In genomic region chr5:25489834-25490538, GRCh38 we compare ENCODE assay signal across 18 cellular contexts.
DNase-seq lines count a peak whose midpoint lies in the region; ATAC-seq and TF ChIP-seq lines count a peak whose summit lies in the region.
"Had no signal": no experiment of that assay in that cellular context is flagged by ENCODE, and none has a peak within 500 bp of the region (broad histone marks: within the 10 kb centered on the region; RNA-seq: fewer than 3 reads in every experiment).

No MANE protein-coding gene starts in this region.

- H3K4me1 ChIP-seq in RWPE2 (ENCODE audit: insufficient read depth, poor library complexity, severe bottlenecking): peaks cover 18% of the 10 kb centered on the region
- no peaks in the 10 kb centered on the region for H3K4me1 ChIP-seq in MM.1S (ENCODE audit: low read length)
- H3K4me1 ChIP-seq: uterus had no signal

- H3K4me2 ChIP-seq in MM.1S (ENCODE audit: low read depth, low read length): no peak overlapping the region

- no peak overlapping the region for H3K9ac ChIP-seq in MM.1S (ENCODE audit: low read length)

- no peaks in the 10 kb centered on the region for H3K79me2 ChIP-seq in MM.1S (ENCODE audit: low read length)

- no peak for TF ChIP-seq CTCF in RWPE2 (IDR thresholded peaks at IDR 0.05; ENCODE audit: poor library complexity, severe bottlenecking)
- TF ChIP-seq CTCF in MM.1S (IDR thresholded peaks at IDR 0.05; ENCODE audit: low read length): no peak

- H3K9me3 ChIP-seq in RWPE2 (ENCODE audit: severe bottlenecking): no peaks in the 10 kb centered on the region
- no peaks in the 10 kb centered on the region for H3K9me3 ChIP-seq in MM.1S (replicated peaks; ENCODE audit: insufficient read depth, low read length)

- H3K27ac ChIP-seq in RWPE2 (ENCODE audit: poor library complexity, severe bottlenecking): peak overlapping the region; percentile 46
- H3K27ac ChIP-seq in MM.1S (ENCODE audit: low read length): no peak overlapping the region
- H3K27ac ChIP-seq: uterus had no signal

- no peak overlapping the region for H2AFZ ChIP-seq in MM.1S (ENCODE audit: low read length)

- H3F3A ChIP-seq in MM.1S (ENCODE audit: insufficient read depth, low read length): no peaks in the 10 kb centered on the region

- H3K36me3 ChIP-seq in RWPE2 (ENCODE audit: low read depth): no peaks in the 10 kb centered on the region
- H3K36me3 ChIP-seq in MM.1S (replicated peaks; ENCODE audit: insufficient read depth, low read length): no peaks in the 10 kb centered on the region
- H3K36me3 ChIP-seq: uterus had no signal

- DNase-seq in A172 (ENCODE audit: low spot score): peak; percentile 72
- DNase-seq in LHCN-M2 (ENCODE audit: low read depth): peak; percentile 66
- DNase-seq in RWPE2 (ENCODE audit: low spot score): no peak
- peak; percentile 58 for DNase-seq in glomerular visceral epithelial cell (ENCODE audit: extremely low spot score)
- no peak for DNase-seq in MM.1S
- DNase-seq in GF-D8 (lab: John Stamatoyannopoulos, UW): no peak
- DNase-seq: activated B cell treated with CpG ODN at 0.5 μM for 24 hours; CD4-positive, CD25-positive, alpha-beta regulatory T cell; Kasumi-1; NCI-H187; NCI-H446; stimulated activated naive CD8-positive, alpha-beta T cell treated with anti-CD3 and anti-CD28 coated beads, Interleukin-15, amount 100 ng/mL, for 72 hours; T-helper 1 cell; uterus had no signal

- ATAC-seq in RWPE2 (ENCODE audit: low read depth): peak; percentile 91
- no peak for ATAC-seq in GM21360 (IDR thresholded peaks at IDR 0.05; ENCODE audit: unreplicated experiment)
- no peak for ATAC-seq in HG02938 (IDR thresholded peaks at IDR 0.05; ENCODE audit: unreplicated experiment)
- ATAC-seq: esophagus mucosa; Panc1; stimulated activated naive CD8-positive, alpha-beta T cell treated with anti-CD3 and anti-CD28 coated beads, Interleukin-15, amount 100 ng/mL, for 72 hours had no signal

- H3K9me2 ChIP-seq in MM.1S (replicated peaks; ENCODE audit: insufficient read depth, low read length): no peaks in the 10 kb centered on the region

- H3K4me3 ChIP-seq in RWPE2 (ENCODE audit: severe bottlenecking): no peak overlapping the region
- H3K4me3 ChIP-seq in MM.1S (ENCODE audit: low read length): no peak overlapping the region
- H3K4me3 ChIP-seq: uterus had no signal

- H4K20me1 ChIP-seq in MM.1S (ENCODE audit: insufficient read depth, low read length): no peaks in the 10 kb centered on the region

- H3K27me3 ChIP-seq in RWPE2 (ENCODE audit: insufficient read depth, poor library complexity, severe bottlenecking): no peaks in the 10 kb centered on the region
- H3K27me3 ChIP-seq in MM.1S (replicated peaks; ENCODE audit: insufficient read depth, low read length): no peaks in the 10 kb centered on the region
- H3K27me3 ChIP-seq: uterus had no signal

Comparison
In these comparisons a context has a peak if more than half of its experiments do, and no peak if none do; other contexts are left out.
1. DNase-seq: peak in A172 (single experiment), LHCN-M2 (single experiment) and glomerular visceral epithelial cell (single experiment); none in RWPE2 (single experiment), MM.1S (single experiment) and GF-D8 (single experiment).